Comparison of ENCODE assay signal across 9 cellular contexts in genomic region chr17:7022791-7023571, GRCh38. TPM values are rescaled to one million over a fixed set of nuclear protein-coding genes. Genes with fewer than 3 reads are reported as not detected.
DNase-seq lines count a peak whose midpoint lies in the region; ATAC-seq and TF ChIP-seq lines count a peak whose summit lies in the region.
"Had no signal": no experiment of that assay in that cellular context is flagged by ENCODE, and none has a peak within 500 bp of the region (broad histone marks: within the 10 kb centered on the region; RNA-seq: fewer than 3 reads in every experiment).

Gene BCL6B, plus strand, starts transcription at chr17:7023050. Its CDS starts 622 bp downstream, at chr17:7023672.

- H3K27ac Mint-ChIP-seq in MCF 10A (ENCODE audit: low read depth, unreplicated experiment) = no peak within 1 kb of the TSS
- H3K27ac Mint-ChIP-seq: progenitor cell of endocrine pancreas had no signal

- no peak for TF ChIP-seq POLR2A in breast epithelium (IDR thresholded peaks at IDR 0.05)

- no peaks in the 10 kb centered on the region for H3K9me3 Mint-ChIP-seq in MCF 10A (ENCODE audit: unreplicated experiment)

- H3K36me3 ChIP-seq in breast epithelium (no peaks in the 10 kb centered on the region), duodenal mucosa (ENCODE audit: control insufficient read depth in 1 of 2, insufficient read depth in 2 of 2, low read length in 2 of 2) (no peaks in the 10 kb centered on the region), mesodermal cell (ENCODE audit: control insufficient read depth, insufficient read depth, low read length) (no peaks in the 10 kb centered on the region)

- DNase-seq in breast epithelium (ENCODE audit: low spot score in 2 of 2) (no peak), MCF 10A (ENCODE audit: unreplicated experiment) (no peak), middle frontal gyrus (ENCODE audit: extremely low spot score, low spot score) (no peak)

- TF ChIP-seq CTCF in breast epithelium (IDR thresholded peaks at IDR 0.05) (no peak), MCF 10A (IDR thresholded peaks at IDR 0.05; ENCODE audit: unreplicated experiment) (no peak)

- H3K27ac ChIP-seq in breast epithelium = peak within 1 kb of the TSS; percentile 75 to 91
- peak within 1 kb of the TSS; percentile 72 for H3K27ac ChIP-seq in duodenal mucosa (ENCODE audit: low read depth, low read length)
- H3K27ac ChIP-seq in mesodermal cell (ENCODE audit: low read depth, low read length, severe bottlenecking) = peak within 1 kb of the TSS; percentile 58

- no peak within 1 kb of the TSS for H3K4me3 Mint-ChIP-seq in MCF 10A (ENCODE audit: unreplicated experiment)

- H3K4me3 ChIP-seq in breast epithelium (peak within 1 kb of the TSS; percentile 28 to 63 (median 40)), duodenal mucosa (ENCODE audit: low read depth in 1 of 2, low read length in 2 of 2) (peak within 1 kb of the TSS; percentile 49 to 65), mesodermal cell (ENCODE audit: extremely low read depth, insufficient read depth, low read length, poor library complexity, severe bottlenecking) (peak within 1 kb of the TSS; percentile 21)

- H3K36me3 Mint-ChIP-seq in MCF 10A (ENCODE audit: insufficient read depth, unreplicated experiment) = no peaks in the 10 kb centered on the region

- H3K27me3 Mint-ChIP-seq in MCF 10A (ENCODE audit: insufficient read depth, unreplicated experiment) = no peaks in the 10 kb centered on the region

- H3K4me1 Mint-ChIP-seq in MCF 10A (ENCODE audit: insufficient read depth, unreplicated experiment) = peaks cover 23% of the 10 kb centered on the region

- CTCF ChIA-PET in MCF 10A (lab: Yijun Ruan, JAX) = interaction anchor here (0.6 to 5.3 kb wide), 7 partner anchors 8 to 191 kb away, joined by 3 to 48 read pairs (median 6); partner anchors contain the start of gene TEKT1

- POLR2A ChIA-PET in MCF 10A (lab: Yijun Ruan, JAX) = interaction anchor here (0.5 kb wide), 1 partner anchor 161 kb away, joined by 3 read pairs; no protein-coding TSS in a partner anchor

- WGBS in mesodermal cell (ENCODE audit: insufficient coverage in 2 of 2), 2 experiments = 49 to 59% methylated on average over 24 to 30 of the region's 46 CpGs

- BruUV-seq in MCF 10A (replicated peaks; lab: Mats Ljungman, UMichigan) = no TSS peak

- H3K9ac ChIP-seq in duodenal mucosa (ENCODE audit: low read depth in 1 of 2, low read length in 2 of 2) = peak within 1 kb of the TSS; percentile 49 to 70

- intact Hi-C loops in breast epithelium (cut with DNase I; ENCODE audit: low total_unique reads) = no loop called here
- intact Hi-C loops in MCF 10A (cut with micrococcal nuclease) = loop anchor here (5.0 kb wide), 1 partner anchor 356 kb away; no protein-coding TSS in a partner anchor

- H3K9me3 ChIP-seq in breast epithelium (no peaks in the 10 kb centered on the region), duodenal mucosa (ENCODE audit: control insufficient read depth in 1 of 2, low read length in 2 of 2) (no peaks in the 10 kb centered on the region), mesodermal cell (ENCODE audit: control insufficient read depth, low read length) (no peaks in the 10 kb centered on the region)

- ATAC-seq in GM18870 (IDR thresholded peaks at IDR 0.05; ENCODE audit: unreplicated experiment) (no peak), HG02840 (IDR thresholded peaks at IDR 0.05; ENCODE audit: low FRiP score, unreplicated experiment) (no peak), HG03571 (IDR thresholded peaks at IDR 0.05; ENCODE audit: unreplicated experiment) (no peak)

- H3K4me1 ChIP-seq in breast epithelium = peaks cover 0 to under 1% of the 10 kb centered on the region in 2 donors
- H3K4me1 ChIP-seq in duodenal mucosa (ENCODE audit: control insufficient read depth in 1 of 2, insufficient read depth in 2 of 2, low read length in 2 of 2) = peaks cover 14 to 22% of the 10 kb centered on the region in 2 donors
- H3K4me1 ChIP-seq in mesodermal cell (ENCODE audit: control insufficient read depth, insufficient read depth, low read length, poor library complexity, severe bottlenecking) = peaks cover 11% of the 10 kb centered on the region

- H3K27me3 ChIP-seq in breast epithelium = no peaks in the 10 kb centered on the region
- H3K27me3 ChIP-seq in duodenal mucosa (ENCODE audit: control insufficient read depth in 1 of 2, insufficient read depth in 2 of 2, low read length in 2 of 2) = no peaks in the 10 kb centered on the region

RNA-seq across cellular contexts. Expression of gene BCL6B, which starts in this region (rescaled TPM):
- total RNA-seq in breast epithelium (1 to 10 TPM; 1.4 to 5.9 (median 4.1) TPM), MCF 10A (2022) (not detected in 2 replicates)
- polyA plus RNA-seq in mesodermal cell (2013, experiment 1 of 2) = 12.5 TPM
- 8.3 TPM for polyA plus RNA-seq in mesodermal cell (2013, experiment 2 of 2)
- total RNA-seq: progenitor cell of endocrine pancreas had no signal
